26 cellular contexts compared by ENCODE assay signal in genomic region chr6:13392462-13392861, GRCh38.
A peak's percentile ranks its signal among the peaks of the same experiment; 100 is the strongest.
DNase-seq lines count a peak whose midpoint lies in the region.
"Had no signal": no experiment of that assay in that cellular context is flagged by ENCODE, and none has a peak within 500 bp of the region (broad histone marks: within the 10 kb centered on the region; RNA-seq: fewer than 3 reads in every experiment).

No MANE protein-coding gene starts in this region.

- DNase-seq in activated CD4-positive, alpha-beta T cell treated with anti-CD3 and anti-CD28 coated beads, Interleukin-2, amount 10 ng/mL, durations not matched to agents 24 days and 14 days: no peak
- DNase-seq in activated CD4-positive, alpha-beta T cell treated with anti-CD3 and anti-CD28 coated beads, Interleukin-2, amount 50 U/mL, for 4 hours: no peak
- DNase-seq in SK-N-DZ (ENCODE audit: low spot score) (peak; percentile 31), islet precursor cell (peak; percentile 32), superior temporal gyrus (ENCODE audit: extremely low spot score) (peak; percentile 2), GM23248 (no peak)
- no peak for DNase-seq in T-helper 2 cell treated with Interferon-gamma antibody and Interleukin-4, amounts not matched to agents 5 μg/mL and 100 μg/mL, for 36 hours (ENCODE audit: low spot score)
- DNase-seq: 8988T; ACHN; BE2C; Calu3; DMS79 treated with DMSO at 0.1 percent for 48 hours; GF-D8; NCI-H1092; NCI-H1417 treated with DMSO at 0.1 percent for 48 hours; NCI-H187; NCI-H446 treated with DMSO at 0.1 percent for 48 hours; NCI-H526; NCI-H82; NK-92 treated with Interleukin-12 subunit alpha and Interleukin-12 subunit beta, amount 100 ng/mL, for 24 hours; PC-3; SJCRH30 had no signal

- peaks cover 5% of the 10 kb centered on the region; the same call in 1 of the 2 replicates for H3K4me1 ChIP-seq in GM23248 (ENCODE audit: insufficient read depth)
- H3K4me1 ChIP-seq: SJCRH30 had no signal

- no peaks in the 10 kb centered on the region for H3F3A ChIP-seq in GM23248 (ENCODE audit: insufficient read depth)

- H3K27me3 ChIP-seq in GM23248 (replicated peaks; ENCODE audit: insufficient read depth): no peaks in the 10 kb centered on the region
- H3K27me3 ChIP-seq: BE2C, SJCRH30 had no signal

- no peak overlapping the region for H3K4me3 ChIP-seq in GM23248
- H3K4me3 ChIP-seq: SJCRH30 had no signal

- no peaks in the 10 kb centered on the region for H4K20me1 ChIP-seq in GM23248 (ENCODE audit: insufficient read depth)

- H2AFZ ChIP-seq in GM23248: no peak overlapping the region

- intact Hi-C loops in activated CD4-positive, alpha-beta T cell treated with anti-CD3 and anti-CD28 coated beads, Interleukin-2, amount 10 ng/mL, durations not matched to agents 24 days and 14 days (cut with micrococcal nuclease): no loop called here

- no peaks in the 10 kb centered on the region for H3K9me2 ChIP-seq in GM23248 (ENCODE audit: insufficient read depth)

- H3K4me3 Mint-ChIP-seq in activated CD4-positive, alpha-beta T cell treated with anti-CD3 and anti-CD28 coated beads, Interleukin-2, amount 10 ng/mL, durations not matched to agents 24 days and 14 days: no peak overlapping the region
- H3K4me3 Mint-ChIP-seq in T-helper 2 cell treated with Interferon-gamma antibody and Interleukin-4, amounts not matched to agents 5 μg/mL and 100 μg/mL, for 36 hours: no peak overlapping the region
- H3K4me3 Mint-ChIP-seq: CD14-positive monocyte, IgD-negative memory B cell had no signal

- H3K27me3 Mint-ChIP-seq in activated CD4-positive, alpha-beta T cell treated with anti-CD3 and anti-CD28 coated beads, Interleukin-2, amount 10 ng/mL, durations not matched to agents 24 days and 14 days: no peaks in the 10 kb centered on the region
- H3K27me3 Mint-ChIP-seq in T-helper 2 cell treated with Interferon-gamma antibody and Interleukin-4, amounts not matched to agents 5 μg/mL and 100 μg/mL, for 36 hours (ENCODE audit: low read depth): no peaks in the 10 kb centered on the region
- H3K27me3 Mint-ChIP-seq: IgD-negative memory B cell had no signal

- peaks cover 6% of the 10 kb centered on the region for H3K36me3 Mint-ChIP-seq in activated CD4-positive, alpha-beta T cell treated with anti-CD3 and anti-CD28 coated beads, Interleukin-2, amount 10 ng/mL, durations not matched to agents 24 days and 14 days (ENCODE audit: low read depth)
- peaks cover 4% of the 10 kb centered on the region for H3K36me3 Mint-ChIP-seq in T-helper 2 cell treated with Interferon-gamma antibody and Interleukin-4, amounts not matched to agents 5 μg/mL and 100 μg/mL, for 36 hours (ENCODE audit: low read depth)

- in situ Hi-C loops in GM23248 (cut with MboI): no loop called here

- peak overlapping the region; percentile 40 for H3K27ac Mint-ChIP-seq in activated CD4-positive, alpha-beta T cell treated with anti-CD3 and anti-CD28 coated beads, Interleukin-2, amount 10 ng/mL, durations not matched to agents 24 days and 14 days
- H3K27ac Mint-ChIP-seq in T-helper 2 cell treated with Interferon-gamma antibody and Interleukin-4, amounts not matched to agents 5 μg/mL and 100 μg/mL, for 36 hours: no peak overlapping the region

- H3K27ac ChIP-seq in GM23248: no peak overlapping the region
- H3K27ac ChIP-seq: HL-60, KMS-11, SJCRH30 had no signal

- peaks cover 18% of the 10 kb centered on the region for H3K9me3 Mint-ChIP-seq in activated CD4-positive, alpha-beta T cell treated with anti-CD3 and anti-CD28 coated beads, Interleukin-2, amount 10 ng/mL, durations not matched to agents 24 days and 14 days
- peaks cover 7% of the 10 kb centered on the region for H3K9me3 Mint-ChIP-seq in T-helper 2 cell treated with Interferon-gamma antibody and Interleukin-4, amounts not matched to agents 5 μg/mL and 100 μg/mL, for 36 hours
- H3K9me3 Mint-ChIP-seq: IgD-negative memory B cell had no signal

- H3K4me2 ChIP-seq in GM23248 (ENCODE audit: unreplicated experiment): no peak overlapping the region
- H3K4me2 ChIP-seq: KMS-11 had no signal

- no peak overlapping the region for H3K9ac ChIP-seq in GM23248
- H3K9ac ChIP-seq: KMS-11 had no signal

- peaks cover 4% of the 10 kb centered on the region for H3K4me1 Mint-ChIP-seq in activated CD4-positive, alpha-beta T cell treated with anti-CD3 and anti-CD28 coated beads, Interleukin-2, amount 10 ng/mL, durations not matched to agents 24 days and 14 days
- H3K4me1 Mint-ChIP-seq in T-helper 2 cell treated with Interferon-gamma antibody and Interleukin-4, amounts not matched to agents 5 μg/mL and 100 μg/mL, for 36 hours (ENCODE audit: low read depth): peaks cover 6% of the 10 kb centered on the region

- no peaks in the 10 kb centered on the region for H3K36me3 ChIP-seq in GM23248 (ENCODE audit: low read depth)
- H3K36me3 ChIP-seq: BE2C, SJCRH30 had no signal

- no peaks in the 10 kb centered on the region for H3K79me2 ChIP-seq in GM23248 (ENCODE audit: insufficient read depth)

- 50% methylated on average over 2 of the region's 2 CpGs for WGBS in GM23248 (ENCODE audit: low coverage in 1 of 2, low lambda C conversion rate in 2 of 2, missing lambda C conversion rate in 2 of 2), 2 experiments

- H3K9me3 ChIP-seq in GM23248 (ENCODE audit: low read depth): no peaks in the 10 kb centered on the region
- H3K9me3 ChIP-seq: BE2C, SJCRH30 had no signal

Comparison
In these comparisons a context has a peak if more than half of its experiments do, and no peak if none do; other contexts are left out.
1. DNase-seq: peak in SK-N-DZ (single experiment), islet precursor cell (single experiment) and superior temporal gyrus (single experiment); none in activated CD4-positive, alpha-beta T cell treated with anti-CD3 and anti-CD28 coated beads, Interleukin-2, amount 10 ng/mL, durations not matched to agents 24 days and 14 days (single experiment), activated CD4-positive, alpha-beta T cell treated with anti-CD3 and anti-CD28 coated beads, Interleukin-2, amount 50 U/mL, for 4 hours (0 of 2), GM23248 (single experiment) and T-helper 2 cell treated with Interferon-gamma antibody and Interleukin-4, amounts not matched to agents 5 μg/mL and 100 μg/mL, for 36 hours (single experiment).